In the genomic region with DNA sequence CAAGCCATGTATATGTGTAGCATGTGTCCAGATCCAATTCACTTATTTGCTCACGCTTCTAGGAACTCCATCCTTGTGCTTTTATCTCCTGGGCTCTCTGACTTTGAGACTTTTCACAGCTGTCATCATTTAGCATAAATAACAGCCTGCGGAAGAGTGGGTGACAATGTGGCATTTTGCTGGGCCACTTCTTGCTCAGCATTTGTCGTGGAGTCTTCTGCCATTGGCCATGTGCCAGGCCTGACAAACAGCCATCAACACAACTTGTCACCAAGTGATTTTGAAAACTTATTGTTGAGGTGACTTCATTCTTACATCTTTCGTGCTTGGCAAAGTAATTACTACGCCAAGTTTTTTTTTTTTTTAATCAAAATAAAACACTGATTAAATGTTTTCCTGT, we compare ENCODE assay signal across 32 cellular contexts.
"Had no signal": no experiment of that assay in that cellular context is flagged by ENCODE, and none has a peak within 500 bp of the region (broad histone marks: within the 10 kb centered on the region; RNA-seq: fewer than 3 reads in every experiment).

No MANE protein-coding gene starts in this region.

- H3K36me3 ChIP-seq: ascending aorta, neural progenitor cell, sigmoid colon, upper lobe of left lung, vagina had no signal

- H3K27ac Mint-ChIP-seq: activated CD4-positive, alpha-beta T cell treated with anti-CD3 and anti-CD28 coated beads for 36 hours; activated naive CD4-positive, alpha-beta T cell treated with anti-CD3 and anti-CD28 coated beads, Interleukin-2, amount 10 ng/mL, durations not matched to agents 7 days and 5 days; activated naive CD8-positive, alpha-beta T cell treated with anti-CD3 and anti-CD28 coated beads, Interleukin-2, amount 10 ng/mL, durations not matched to agents 7 days and 5 days; activated T-helper 1 cell treated with anti-CD3 and anti-CD28 coated beads, Interleukin-12 subunit alpha, Interleukin-12 subunit beta, Interleukin-2, Interleukin-4 antibody, amounts not matched to agents 30 ng/mL and 10 ng/mL and 1 ng/mL, durations not matched to agents 14 hours and 24 hours and 36 hours; brain; dendritic cell treated with granulocyte-macrophage colony-stimulating factor and Interleukin-4, amounts not matched to agents 40 ng/mL and 50 ng/mL, for 4 days; endodermal cell; naive thymus-derived CD4-positive, alpha-beta T cell; neural progenitor cell; stimulated activated memory B cell treated with anti-CD40 and anti-IgM and Interleukin-4, amounts not matched to agents 10 μg/mL and 1 μg/mL and 100 μg/mL, for 72 hours; stimulated activated naive CD8-positive, alpha-beta T cell treated with anti-CD3 and anti-CD28 coated beads, Interleukin-15, amount 100 ng/mL, for 72 hours had no signal

- H3K36me3 Mint-ChIP-seq: activated naive CD4-positive, alpha-beta T cell treated with anti-CD3 and anti-CD28 coated beads, Interleukin-2, amount 10 ng/mL, durations not matched to agents 7 days and 5 days; activated naive CD8-positive, alpha-beta T cell treated with anti-CD3 and anti-CD28 coated beads, Interleukin-2, amount 10 ng/mL, durations not matched to agents 7 days and 5 days; brain; naive thymus-derived CD4-positive, alpha-beta T cell; neural progenitor cell; stimulated activated memory B cell treated with anti-CD40 and anti-IgM and Interleukin-4, amounts not matched to agents 10 μg/mL and 1 μg/mL and 100 μg/mL, for 72 hours had no signal

- H3K9me3 ChIP-seq: ascending aorta, psoas muscle, sigmoid colon, upper lobe of left lung, vagina had no signal

- H3K4me3 ChIP-seq: ascending aorta, neural progenitor cell, psoas muscle, sigmoid colon, smooth muscle cell, upper lobe of left lung, vagina had no signal

- H3K9me3 Mint-ChIP-seq: activated naive CD4-positive, alpha-beta T cell treated with anti-CD3 and anti-CD28 coated beads, Interleukin-2, amount 10 ng/mL, durations not matched to agents 7 days and 5 days; activated naive CD8-positive, alpha-beta T cell treated with anti-CD3 and anti-CD28 coated beads, Interleukin-2, amount 10 ng/mL, durations not matched to agents 7 days and 5 days; activated T-helper 1 cell treated with anti-CD3 and anti-CD28 coated beads, Interleukin-12 subunit alpha, Interleukin-12 subunit beta, Interleukin-2, Interleukin-4 antibody, amounts not matched to agents 30 ng/mL and 10 ng/mL and 1 ng/mL, durations not matched to agents 14 hours and 24 hours and 36 hours; brain; dendritic cell treated with granulocyte-macrophage colony-stimulating factor and Interleukin-4, amounts not matched to agents 40 ng/mL and 50 ng/mL, for 4 days; endodermal cell; neural progenitor cell; stimulated activated memory B cell treated with anti-CD40 and anti-IgM and Interleukin-4, amounts not matched to agents 10 μg/mL and 1 μg/mL and 100 μg/mL, for 72 hours; stimulated activated naive CD8-positive, alpha-beta T cell treated with anti-CD3 and anti-CD28 coated beads, Interleukin-15, amount 100 ng/mL, for 72 hours had no signal

- ATAC-seq: activated CD4-positive, alpha-beta T cell treated with anti-CD3 and anti-CD28 coated beads for 36 hours; esophagus mucosa; naive thymus-derived CD4-positive, alpha-beta T cell; psoas muscle; stimulated activated memory B cell treated with anti-CD40 and anti-IgM and Interleukin-4, amounts not matched to agents 10 μg/mL and 1 μg/mL and 100 μg/mL, for 72 hours; stimulated activated naive CD8-positive, alpha-beta T cell treated with anti-CD3 and anti-CD28 coated beads, Interleukin-15, amount 100 ng/mL, for 72 hours had no signal

- H3K27ac ChIP-seq: ascending aorta, neural progenitor cell, parathyroid adenoma, psoas muscle, sigmoid colon, upper lobe of left lung, vagina had no signal

- H3K4me1 Mint-ChIP-seq: activated naive CD4-positive, alpha-beta T cell treated with anti-CD3 and anti-CD28 coated beads, Interleukin-2, amount 10 ng/mL, durations not matched to agents 7 days and 5 days; activated naive CD8-positive, alpha-beta T cell treated with anti-CD3 and anti-CD28 coated beads, Interleukin-2, amount 10 ng/mL, durations not matched to agents 7 days and 5 days; naive thymus-derived CD4-positive, alpha-beta T cell; stimulated activated memory B cell treated with anti-CD40 and anti-IgM and Interleukin-4, amounts not matched to agents 10 μg/mL and 1 μg/mL and 100 μg/mL, for 72 hours had no signal

- DNase-seq: activated CD4-positive, alpha-beta T cell treated with anti-CD3 and anti-CD28 coated beads for 36 hours; activated CD4-positive, CD25-positive, alpha-beta regulatory T cell; activated effector memory CD4-positive, alpha-beta T cell treated with anti-CD3 and anti-CD28 coated beads, Interleukin-2, amount 50 U/mL, for 16 hours; activated naive CD4-positive, alpha-beta T cell treated with anti-CD3 and anti-CD28 coated beads, Interleukin-2, amount 10 ng/mL, durations not matched to agents 7 days and 5 days; activated naive CD8-positive, alpha-beta T cell treated with anti-CD3 and anti-CD28 coated beads, Interleukin-2, amount 10 ng/mL, durations not matched to agents 7 days and 5 days; activated T-cell treated with anti-CD3 and anti-CD28 coated beads for 4 hours; caudate nucleus; endodermal cell; foreskin fibroblast; head of caudate nucleus; hippocampal formation; left cardiac atrium; mammary epithelial cell; naive thymus-derived CD4-positive, alpha-beta T cell; occipital lobe; psoas muscle; sigmoid colon; stimulated activated CD4-positive, alpha-beta T cell treated with anti-CD3 and anti-CD28 coated beads, Interleukin-1b, Interleukin-23, amount 100 ng/mL, for 48 hours; stimulated activated CD4-positive, alpha-beta T cell treated with anti-CD3 and anti-CD28 coated beads, Interleukin-4, amount 100 ng/mL, for 4 hours; stimulated activated CD8-positive, alpha-beta memory T cell treated with anti-CD3 and anti-CD28 coated beads, Interleukin-4, amount 100 ng/mL, for 48 hours; stimulated activated naive CD8-positive, alpha-beta T cell treated with anti-CD3 and anti-CD28 coated beads, Interleukin-15, amount 100 ng/mL, for 72 hours; upper lobe of left lung had no signal

- H3K27me3 Mint-ChIP-seq: activated naive CD4-positive, alpha-beta T cell treated with anti-CD3 and anti-CD28 coated beads, Interleukin-2, amount 10 ng/mL, durations not matched to agents 7 days and 5 days had no signal

- H3K27me3 ChIP-seq: ascending aorta, neural progenitor cell, sigmoid colon, upper lobe of left lung, vagina had no signal

- H3K4me3 Mint-ChIP-seq: activated CD4-positive, alpha-beta T cell treated with anti-CD3 and anti-CD28 coated beads for 36 hours; activated naive CD4-positive, alpha-beta T cell treated with anti-CD3 and anti-CD28 coated beads, Interleukin-2, amount 10 ng/mL, durations not matched to agents 7 days and 5 days; activated naive CD8-positive, alpha-beta T cell treated with anti-CD3 and anti-CD28 coated beads, Interleukin-2, amount 10 ng/mL, durations not matched to agents 7 days and 5 days; activated T-helper 1 cell treated with anti-CD3 and anti-CD28 coated beads, Interleukin-12 subunit alpha, Interleukin-12 subunit beta, Interleukin-2, Interleukin-4 antibody, amounts not matched to agents 30 ng/mL and 10 ng/mL and 1 ng/mL, durations not matched to agents 14 hours and 24 hours and 36 hours; brain; dendritic cell treated with granulocyte-macrophage colony-stimulating factor and Interleukin-4, amounts not matched to agents 40 ng/mL and 50 ng/mL, for 4 days; endodermal cell; naive thymus-derived CD4-positive, alpha-beta T cell; neural progenitor cell; stimulated activated memory B cell treated with anti-CD40 and anti-IgM and Interleukin-4, amounts not matched to agents 10 μg/mL and 1 μg/mL and 100 μg/mL, for 72 hours; stimulated activated naive CD8-positive, alpha-beta T cell treated with anti-CD3 and anti-CD28 coated beads, Interleukin-15, amount 100 ng/mL, for 72 hours had no signal

- H3K4me1 ChIP-seq: ascending aorta, parathyroid adenoma, psoas muscle, sigmoid colon, upper lobe of left lung, vagina had no signal
